Comparison of ENCODE assay signal across 8 cellular contexts in the genomic region with DNA sequence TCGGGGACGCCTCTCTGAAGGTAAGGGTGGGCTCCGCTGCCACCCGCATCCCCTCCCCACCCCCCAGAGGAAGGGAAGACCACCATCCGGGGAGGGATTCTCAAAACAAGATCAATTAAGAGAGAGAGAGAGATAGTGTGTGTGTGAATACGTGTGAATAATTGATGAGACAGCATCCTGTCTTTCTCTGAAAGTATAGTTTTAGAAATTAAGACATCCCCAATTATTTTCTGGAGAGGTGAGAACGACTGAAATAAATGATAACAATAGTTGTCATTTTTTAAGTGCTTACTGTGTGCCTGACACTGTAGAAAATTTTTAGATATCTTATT. TPM values are rescaled to one million over a fixed set of nuclear protein-coding genes. Genes with fewer than 3 reads are reported as not detected.
DNase-seq lines count a peak whose midpoint lies in the region; ATAC-seq and TF ChIP-seq lines count a peak whose summit lies in the region.

No MANE protein-coding gene starts in this region.

- TF ChIP-seq EP300 in esophagus muscularis mucosa (IDR thresholded peaks at IDR 0.05) = no peak
- no peak for TF ChIP-seq EP300 in sigmoid colon (IDR thresholded peaks at IDR 0.05)

- intact Hi-C loops in esophagus muscularis mucosa (cut with DNase I) = loop anchor here (10.0 kb wide), 2 partner anchors 102 to 352 kb away; no protein-coding TSS in a partner anchor
- intact Hi-C loops in sigmoid colon (cut with DNase I) = loop anchor here (5.0 to 10.0 kb wide), 2 partner anchors 99 to 332 kb away; no protein-coding TSS in a partner anchor

- DNase-seq in Karpas-422 (no peak), esophagus muscularis mucosa (ENCODE audit: extremely low spot score) (no peak), sigmoid colon (no peak), hypothalamus (lab: John Stamatoyannopoulos, UW) (no peak), hepatic stellate cell (ENCODE audit: low spot score) (no peak)
- DNase-seq in effector CD4-positive, alpha-beta T cell = no peak

- H4K20me1 ChIP-seq in Karpas-422 (ENCODE audit: insufficient read depth, low read depth, low read length) = no peaks in the 10 kb centered on the region

- H3K4me3 ChIP-seq in Karpas-422 (ENCODE audit: low read length) = peak overlapping the region; percentile 66; the same call in 1 of the 2 replicates
- H3K4me3 ChIP-seq in esophagus muscularis mucosa = peak overlapping the region; percentile 60 to 69 (median 67)
- peak overlapping the region; percentile 44 to 78 (median 68) for H3K4me3 ChIP-seq in sigmoid colon

- peak overlapping the region; percentile 72 for H3K4me2 ChIP-seq in Karpas-422 (ENCODE audit: low read depth, low read length, poor library complexity, severe bottlenecking)

- peak overlapping the region; percentile 49; the same call in 1 of the 2 replicates for H3K9ac ChIP-seq in Karpas-422 (ENCODE audit: low read length)

- WGBS in esophagus muscularis mucosa = 25% methylated on average over 6 of the region's 7 CpGs
- 5 to 10% methylated on average over 7 of the region's 7 CpGs for WGBS in sigmoid colon, 2 donors

- TF ChIP-seq POLR2A in esophagus muscularis mucosa (IDR thresholded peaks at IDR 0.05; ENCODE audit: low read depth) (no peak), sigmoid colon (IDR thresholded peaks at IDR 0.05) (no peak)

- TF ChIP-seq CTCF in esophagus muscularis mucosa (IDR thresholded peaks at IDR 0.05) (no peak), sigmoid colon (IDR thresholded peaks at IDR 0.05) (no peak)

- H3K36me3 ChIP-seq in Karpas-422 (ENCODE audit: insufficient read depth, low read length) (no peaks in the 10 kb centered on the region), esophagus muscularis mucosa (no peaks in the 10 kb centered on the region), sigmoid colon (no peaks in the 10 kb centered on the region)

- ATAC-seq in GM19328 (IDR thresholded peaks at IDR 0.05; ENCODE audit: unreplicated experiment) = peak; percentile 4
- ATAC-seq in GM18868 (IDR thresholded peaks at IDR 0.05; ENCODE audit: unreplicated experiment) = no peak

- no peak overlapping the region for H3K27ac ChIP-seq in Karpas-422 (ENCODE audit: low read length)
- peak overlapping the region; percentile 51 to 67 (median 60) for H3K27ac ChIP-seq in esophagus muscularis mucosa (replicated peaks in 1 of 4)
- peak overlapping the region in 1 of 4 donors; percentile 59 for H3K27ac ChIP-seq in sigmoid colon

- H3K79me2 ChIP-seq in Karpas-422 (ENCODE audit: low read length) = no peaks in the 10 kb centered on the region

- H3K4me1 ChIP-seq in Karpas-422 (ENCODE audit: low read length) (peaks cover 12% of the 10 kb centered on the region), esophagus muscularis mucosa (peaks cover 5 to 16% (median 13%) of the 10 kb centered on the region in 4 donors), sigmoid colon (peaks cover 0 to 12% (median 8%) of the 10 kb centered on the region in 4 donors)

- H2AFZ ChIP-seq in Karpas-422 (ENCODE audit: low read length) = peak overlapping the region; percentile 86; the same call in 1 of the 2 replicates

- H3K9me3 ChIP-seq in Karpas-422 (ENCODE audit: low read length) (no peaks in the 10 kb centered on the region), esophagus muscularis mucosa (no peaks in the 10 kb centered on the region), sigmoid colon (no peaks in the 10 kb centered on the region)

- no peaks in the 10 kb centered on the region for H3K9me2 ChIP-seq in Karpas-422 (replicated peaks; ENCODE audit: insufficient read depth, low read length)

- H3K27me3 ChIP-seq in Karpas-422 (ENCODE audit: low read length) (no peaks in the 10 kb centered on the region), esophagus muscularis mucosa (peaks cover 0 to 9% (median 0%) of the 10 kb centered on the region in 4 donors), sigmoid colon (no peaks in the 10 kb centered on the region)

RNA-seq across cellular contexts. Expression of a gene that starts 0.8 kb away (rescaled TPM):
- 0.36 TPM in 1 of 2 replicates, not detected in the other for total RNA-seq in Karpas-422 (2014; rRNA removed; shearing (Covaris generic); ENCODE audit: low replicate concordance)
- total RNA-seq in esophagus muscularis mucosa (10 to 100 TPM in 1 of 4 donors, 1 to 10 TPM in 3; 2.8 to 11.8 (median 5.2) TPM), sigmoid colon (1 to 10 TPM; 1.1 to 5.2 (median 2.4) TPM)
- 1 to 10 TPM in 2 of 3 donors, under 1 TPM in 1; 0.60 to 3.9 (median 1.4) TPM for polyA plus RNA-seq in sigmoid colon

RNA-seq across cellular contexts. Expression of a gene that starts 45.0 kb away (rescaled TPM):
- not detected in 2 replicates for total RNA-seq in Karpas-422 (2014; rRNA removed; shearing (Covaris generic); ENCODE audit: low replicate concordance)
- 10 to 100 TPM in 1 of 4 donors, 1 to 10 TPM in 3; 4.3 to 20.2 (median 8.1) TPM for total RNA-seq in esophagus muscularis mucosa
- total RNA-seq in sigmoid colon = 10 to 100 TPM in 1 of 4 donors, 1 to 10 TPM in 3; 5.4 to 10.7 (median 8.7) TPM
- polyA plus RNA-seq in sigmoid colon = 1 to 10 TPM in 2 of 3 donors, under 1 TPM in 1; 0.23 to 3.0 (median 3.0) TPM
